Comparison of ENCODE assay signal across 19 cellular contexts in the genomic region with DNA sequence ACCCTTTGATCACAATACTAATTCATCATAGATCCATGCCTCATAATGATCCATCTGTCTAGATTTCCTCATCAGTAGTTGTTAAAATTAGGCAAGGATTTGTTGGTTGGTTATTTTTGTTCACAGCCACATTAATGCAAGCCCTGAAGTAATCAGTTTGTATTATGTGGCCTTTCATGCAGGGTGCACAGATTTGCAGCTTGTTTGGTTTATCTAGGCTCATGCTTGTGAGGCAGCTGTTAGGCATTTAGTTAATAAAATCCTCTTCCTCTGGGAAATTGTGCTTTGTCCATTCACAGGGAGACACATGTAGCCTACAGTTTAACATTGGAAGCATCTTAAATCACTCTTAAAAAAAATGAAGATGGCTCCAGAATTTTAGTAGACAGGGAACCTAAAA.
DNase-seq lines count a peak whose midpoint lies in the region; ATAC-seq and TF ChIP-seq lines count a peak whose summit lies in the region.
"Had no signal": no experiment of that assay in that cellular context is flagged by ENCODE, and none has a peak within 500 bp of the region (broad histone marks: within the 10 kb centered on the region; RNA-seq: fewer than 3 reads in every experiment).

No MANE protein-coding gene starts in this region.

- peaks cover 3% of the 10 kb centered on the region for H3K9me3 Mint-ChIP-seq in activated CD8-positive, alpha-beta memory T cell treated with anti-CD3 and anti-CD28 coated beads, Interleukin-2, amount 10 ng/mL, durations not matched to agents 7 days and 5 days (ENCODE audit: low read depth)
- H3K9me3 Mint-ChIP-seq: GM23338, neural crest cell had no signal

- no peak for TF ChIP-seq CTCF in WERI-Rb-1 (IDR thresholded peaks at IDR 0.05; ENCODE audit: low read depth, low read length)
- TF ChIP-seq CTCF in foreskin fibroblast (IDR thresholded peaks at IDR 0.05; ENCODE audit: low read depth, low read length) = no peak

- H2AFZ ChIP-seq in ACC112 (ENCODE audit: low read length, unreplicated experiment) = peak overlapping the region; percentile 7
- H2AFZ ChIP-seq: GM23338 had no signal

- CTCF ChIA-PET in activated CD8-positive, alpha-beta memory T cell treated with anti-CD3 and anti-CD28 coated beads, Interleukin-2, amount 10 ng/mL, durations not matched to agents 7 days and 5 days (lab: Charles Lee) = no interaction called here

- DNase-seq in GM03348 (ENCODE audit: low spot score) = peak; percentile 21
- peak; percentile 48 for DNase-seq in WERI-Rb-1
- peak; percentile 75 to 84 for DNase-seq in foreskin fibroblast
- no peak for DNase-seq in central memory CD4-positive, alpha-beta T cell
- no peak for DNase-seq in iPS-NIHi7 (ENCODE audit: extremely low spot score)
- DNase-seq in activated CD8-positive, alpha-beta memory T cell treated with anti-CD3 and anti-CD28 coated beads for 24 hours = no peak
- no peak for DNase-seq in activated CD8-positive, alpha-beta memory T cell treated with anti-CD3 and anti-CD28 coated beads, Interleukin-2, amount 10 ng/mL, durations not matched to agents 7 days and 5 days
- DNase-seq: activated CD4-positive, alpha-beta T cell treated with anti-CD3 and anti-CD28 coated beads, Interleukin-2, amount 50 U/mL, for 1 hour; activated naive CD4-positive, alpha-beta T cell treated with anti-CD3 and anti-CD28 coated beads, Interleukin-2, amount 50 U/mL, for 16 hours; activated T-cell treated with anti-CD3 and anti-CD28 coated beads, Interleukin-2, amount 50 U/mL, for 1 hour; GF-D8; NCI-H1092; NCI-H2171 treated with DMSO at 0.1 percent for 48 hours; SW 1271 had no signal

- no peaks in the 10 kb centered on the region for H3K36me3 Mint-ChIP-seq in activated CD8-positive, alpha-beta memory T cell treated with anti-CD3 and anti-CD28 coated beads, Interleukin-2, amount 10 ng/mL, durations not matched to agents 7 days and 5 days

- H3K27ac Mint-ChIP-seq in activated CD8-positive, alpha-beta memory T cell treated with anti-CD3 and anti-CD28 coated beads, Interleukin-2, amount 10 ng/mL, durations not matched to agents 7 days and 5 days = no peak overlapping the region
- H3K27ac Mint-ChIP-seq: GM23338 had no signal

- H3K27ac ChIP-seq in ACC112 (ENCODE audit: low read depth, low read length) = no peak overlapping the region
- peak overlapping the region; percentile 43 for H3K27ac ChIP-seq in WERI-Rb-1
- H3K27ac ChIP-seq: A549, vagina had no signal

- no peak overlapping the region for H3K4me3 Mint-ChIP-seq in activated CD8-positive, alpha-beta memory T cell treated with anti-CD3 and anti-CD28 coated beads, Interleukin-2, amount 10 ng/mL, durations not matched to agents 7 days and 5 days
- H3K4me3 Mint-ChIP-seq: GM23338, neural crest cell had no signal

- no peaks in the 10 kb centered on the region for H3K9me3 ChIP-seq in WERI-Rb-1 (ENCODE audit: severe bottlenecking)
- H3K9me3 ChIP-seq: A549, vagina had no signal

- no peaks in the 10 kb centered on the region for H3K27me3 Mint-ChIP-seq in activated CD8-positive, alpha-beta memory T cell treated with anti-CD3 and anti-CD28 coated beads, Interleukin-2, amount 10 ng/mL, durations not matched to agents 7 days and 5 days

- H3K27me3 ChIP-seq in ACC112 (ENCODE audit: insufficient read depth, low read length) (no peaks in the 10 kb centered on the region), WERI-Rb-1 (ENCODE audit: insufficient read depth, low read depth, severe bottlenecking) (no peaks in the 10 kb centered on the region)
- H3K27me3 ChIP-seq: vagina had no signal

- H3K79me2 ChIP-seq in ACC112 (ENCODE audit: control insufficient read depth, insufficient read depth, low read length, unreplicated experiment) = no peaks in the 10 kb centered on the region

- peaks cover 20% of the 10 kb centered on the region for H3K4me1 ChIP-seq in ACC112 (ENCODE audit: control insufficient read depth, insufficient read depth, low read length, unreplicated experiment)
- H3K4me1 ChIP-seq: A549, vagina had no signal

- H3K36me3 ChIP-seq in ACC112 (ENCODE audit: insufficient read depth, low read length) = no peaks in the 10 kb centered on the region
- no peaks in the 10 kb centered on the region for H3K36me3 ChIP-seq in WERI-Rb-1
- H3K36me3 ChIP-seq: vagina had no signal

- H3K4me1 Mint-ChIP-seq in activated CD8-positive, alpha-beta memory T cell treated with anti-CD3 and anti-CD28 coated beads, Interleukin-2, amount 10 ng/mL, durations not matched to agents 7 days and 5 days = no peaks in the 10 kb centered on the region

- no peak for ATAC-seq in activated CD8-positive, alpha-beta memory T cell treated with anti-CD3 and anti-CD28 coated beads, Interleukin-2, amount 10 ng/mL, durations not matched to agents 7 days and 5 days
- ATAC-seq: A549, GM23338 had no signal

- H3K4me3 ChIP-seq in ACC112 (ENCODE audit: low read depth, low read length) = no peak overlapping the region
- no peak overlapping the region for H3K4me3 ChIP-seq in WERI-Rb-1 (ENCODE audit: low read depth, low read length)
- H3K4me3 ChIP-seq in foreskin fibroblast (ENCODE audit: low read depth in 1 of 2, low read length in 2 of 2) = no peak overlapping the region
- H3K4me3 ChIP-seq: A549, GM23338, vagina had no signal

Comparison
In these comparisons a context has a peak if more than half of its experiments do, and no peak if none do; other contexts are left out.
1. DNase-seq: peak in GM03348 (single experiment), WERI-Rb-1 (single experiment) and foreskin fibroblast (2 of 2); none in central memory CD4-positive, alpha-beta T cell (single experiment), iPS-NIHi7 (single experiment), activated CD8-positive, alpha-beta memory T cell treated with anti-CD3 and anti-CD28 coated beads for 24 hours (single experiment) and activated CD8-positive, alpha-beta memory T cell treated with anti-CD3 and anti-CD28 coated beads, Interleukin-2, amount 10 ng/mL, durations not matched to agents 7 days and 5 days (single experiment).